7 cellular contexts compared by ENCODE assay signal in genomic region chr1:193104496-193104905, GRCh38.
DNase-seq lines count a peak whose midpoint lies in the region; ATAC-seq and TF ChIP-seq lines count a peak whose summit lies in the region.

No MANE protein-coding gene starts in this region.

- ATAC-seq in GM19467 (IDR thresholded peaks at IDR 0.05; ENCODE audit: unreplicated experiment) = peak; percentile 31
- peak; percentile 36 for ATAC-seq in HG03520 (IDR thresholded peaks at IDR 0.05; ENCODE audit: unreplicated experiment)
- ATAC-seq in SK-N-SH treated with all-trans-retinoic acid at 6 μM for 48 hours = peak; percentile 65

- peak overlapping the region; percentile 56 to 92 (median 83) for H3K4me3 ChIP-seq in skin epidermis

- DNase-seq in EL = peak; percentile 74
- DNase-seq in caudate nucleus (lab: John Stamatoyannopoulos, UW) = peak in 44 of 61 donors; percentile 1 to 70 (median 26)
- peak; percentile 48 for DNase-seq in iris pigment epithelial cell (ENCODE audit: low read depth)

- H3K27ac ChIP-seq in caudate nucleus (ENCODE audit: low read depth, low read length) (peak overlapping the region; percentile 92), skin epidermis (peak overlapping the region in 20 of 21 experiments; percentile 69 to 98 (median 90))

TF ChIP-seq in SK-N-SH treated with all-trans-retinoic acid at 6 μM for 48 hours, 23 proteins besides CTCF, POLR2A, EP300 and RAD21:
- no peak for TF ChIP-seq ZNF8 (CRISPR knock-in tag; IDR thresholded peaks at IDR 0.05)
- no peak for TF ChIP-seq OSR1 (CRISPR knock-in tag; IDR thresholded peaks at IDR 0.05)
- no peak for TF ChIP-seq ISL1 (CRISPR knock-in tag; IDR thresholded peaks at IDR 0.05)

Comparison
In these comparisons a context has a peak if more than half of its experiments do, and no peak if none do; other contexts are left out.
1. Peak in every context shown above with its lines: DNase-seq, ATAC-seq, H3K4me3 ChIP-seq and H3K27ac ChIP-seq.